Comparison of ENCODE assay signal across 1 cellular context in genomic region chr20:25389858-25390537, GRCh38.
A peak's percentile ranks its signal among the peaks of the same experiment; 100 is the strongest.
TF ChIP-seq lines count a peak whose summit lies in the region.

No MANE protein-coding gene starts in this region.

TF ChIP-seq in HepG2, 621 proteins besides CTCF, POLR2A, EP300 and RAD21 (continued from another document and continues in another):
- TF ChIP-seq TEF (CRISPR knock-in tag; IDR thresholded peaks at IDR 0.05) = peak; percentile 36; the same call in 1 of the 2 replicates
- peak; percentile 82 for TF ChIP-seq ZFY (CRISPR knock-in tag; IDR thresholded peaks at IDR 0.05)
- TF ChIP-seq ATF6 (CRISPR knock-in tag; conservative IDR thresholded peaks at IDR 0.05) = no peak
- no peak for TF ChIP-seq HMGA1 (CRISPR knock-in tag; conservative IDR thresholded peaks at IDR 0.05)
- peak; percentile 58; the same call in 1 of the 2 replicates for TF ChIP-seq ZNF670 (CRISPR knock-in tag; IDR thresholded peaks at IDR 0.05; ENCODE audit: borderline replicate concordance)
- peak; percentile 24; the same call in 1 of the 2 replicates for TF ChIP-seq RXRB (CRISPR knock-in tag; IDR thresholded peaks at IDR 0.05; ENCODE audit: borderline replicate concordance)
- peak; percentile 79 for TF ChIP-seq HNRNPK (IDR thresholded peaks at IDR 0.05; ENCODE audit: low read depth, low read length, poor library complexity, severe bottlenecking)
- TF ChIP-seq ZNF781 (CRISPR knock-in tag; IDR thresholded peaks at IDR 0.05; ENCODE audit: borderline replicate concordance, not compliant biosample characterization) = peak; percentile 87
- TF ChIP-seq CHCHD3 (CRISPR knock-in tag; IDR thresholded peaks at IDR 0.05) = peak; percentile 97
- peak; percentile 55; the same call in 1 of the 2 replicates for TF ChIP-seq ESRRA (CRISPR knock-in tag; IDR thresholded peaks at IDR 0.05; ENCODE audit: low read depth)
- TF ChIP-seq ZNF841 (CRISPR knock-in tag; IDR thresholded peaks at IDR 0.05; ENCODE audit: borderline replicate concordance) = 0 out of 2 replicates have a peak, but pooled peaks have one; percentile 54
- no peak for TF ChIP-seq ZHX2 (IDR thresholded peaks at IDR 0.05; ENCODE audit: low read depth)
- no peak for TF ChIP-seq ZHX2 (CRISPR knock-in tag; IDR thresholded peaks at IDR 0.05; ENCODE audit: borderline replicate concordance)
- peak; percentile 70 for TF ChIP-seq HES4 (CRISPR knock-in tag; IDR thresholded peaks at IDR 0.05; ENCODE audit: borderline replicate concordance)
- TF ChIP-seq CCAR2 (optimal IDR thresholded peaks at IDR 0.05; ENCODE audit: low read depth, low read length) = no peak
- TF ChIP-seq PAXIP1 (CRISPR knock-in tag; conservative IDR thresholded peaks at IDR 0.05) = no peak; the same call in 1 of the 2 replicates
- TF ChIP-seq ZNF570 (CRISPR knock-in tag; IDR thresholded peaks at IDR 0.05; ENCODE audit: borderline replicate concordance) = 0 out of 2 replicates have a peak, but pooled peaks have one; percentile 13
- no peak for TF ChIP-seq DNMT3B (CRISPR knock-in tag; conservative IDR thresholded peaks at IDR 0.05)
- peak; percentile 53; the same call in 1 of the 2 replicates for TF ChIP-seq ZNF563 (CRISPR knock-in tag; IDR thresholded peaks at IDR 0.05)
- no peak for TF ChIP-seq RELA (CRISPR knock-in tag; IDR thresholded peaks at IDR 0.05)
- peak; percentile 87 for TF ChIP-seq ARHGAP35 (CRISPR knock-in tag; IDR thresholded peaks at IDR 0.05; ENCODE audit: borderline replicate concordance)
- no peak for TF ChIP-seq ZNF652 (CRISPR knock-in tag; IDR thresholded peaks at IDR 0.05; ENCODE audit: borderline replicate concordance, low read depth)
- TF ChIP-seq ZNF800 (CRISPR knock-in tag; IDR thresholded peaks at IDR 0.05) = peak; percentile 70; the same call in 1 of the 2 replicates
- TF ChIP-seq ZSCAN9 (CRISPR knock-in tag; IDR thresholded peaks at IDR 0.05; ENCODE audit: borderline replicate concordance) = no peak
- TF ChIP-seq MXI1 (IDR thresholded peaks at IDR 0.05; ENCODE audit: borderline replicate concordance, low read depth, low read length) = no peak
- 0 out of 2 replicates have a peak, but pooled peaks have one; percentile 2 for TF ChIP-seq FLYWCH1 (CRISPR knock-in tag; IDR thresholded peaks at IDR 0.05)
- 0 out of 2 replicates have a peak, but pooled peaks have one; percentile 18 for TF ChIP-seq ZHX1 (CRISPR knock-in tag; IDR thresholded peaks at IDR 0.05; ENCODE audit: low read depth)
- peak; percentile 52; the same call in 1 of the 2 replicates for TF ChIP-seq CREB3 (CRISPR knock-in tag; IDR thresholded peaks at IDR 0.05)
- TF ChIP-seq ZNF33B (CRISPR knock-in tag; IDR thresholded peaks at IDR 0.05) = peak; percentile 68; the same call in 1 of the 2 replicates
- TF ChIP-seq FOSL1 (CRISPR knock-in tag; IDR thresholded peaks at IDR 0.05; ENCODE audit: borderline replicate concordance) = no peak
- TF ChIP-seq ZBTB20 (CRISPR knock-in tag; IDR thresholded peaks at IDR 0.05; ENCODE audit: borderline replicate concordance, low read depth) = peak; percentile 65
- TF ChIP-seq ZBTB42 (CRISPR knock-in tag; IDR thresholded peaks at IDR 0.05) = peak; percentile 24
- peak; percentile 72; the same call in 1 of the 2 replicates for TF ChIP-seq ZNF292 (CRISPR knock-in tag; IDR thresholded peaks at IDR 0.05; ENCODE audit: borderline replicate concordance, low read depth)
- peak; percentile 63; the same call in 1 of the 2 replicates for TF ChIP-seq ZMYM3 (CRISPR knock-in tag; IDR thresholded peaks at IDR 0.05)
- TF ChIP-seq NR2F2 (IDR thresholded peaks at IDR 0.05; ENCODE audit: borderline replicate concordance, low read depth) = no peak
- peak; percentile 73; the same call in 1 of the 2 replicates for TF ChIP-seq PITX1 (CRISPR knock-in tag; IDR thresholded peaks at IDR 0.05)
- TF ChIP-seq TIGD3 (CRISPR knock-in tag; IDR thresholded peaks at IDR 0.05; ENCODE audit: borderline replicate concordance) = 0 out of 2 replicates have a peak, but pooled peaks have one; percentile 58
- TF ChIP-seq ZSCAN20 (CRISPR knock-in tag; IDR thresholded peaks at IDR 0.05; ENCODE audit: borderline replicate concordance) = peak; percentile 90; the same call in 1 of the 2 replicates
